In genomic region chr17:77483128-77483598, GRCh38 we compare ENCODE assay signal across 18 cellular contexts.
"Had no signal": no experiment of that assay in that cellular context is flagged by ENCODE, and none has a peak within 500 bp of the region (broad histone marks: within the 10 kb centered on the region; RNA-seq: fewer than 3 reads in every experiment).

No MANE protein-coding gene starts in this region.

- H3K4me3 Mint-ChIP-seq: activated CD4-positive, alpha-beta T cell treated with anti-CD3 and anti-CD28 coated beads, Interleukin-2, amount 10 ng/mL, durations not matched to agents 24 days and 14 days; immature natural killer cell; type B pancreatic cell; WTC11 had no signal

- H3K9me3 ChIP-seq: neutrophil had no signal

- H3K27ac ChIP-seq: brain microvascular endothelial cell, foreskin keratinocyte, neutrophil, parathyroid adenoma had no signal

- DNase-seq: activated CD4-positive, alpha-beta T cell treated with anti-CD3 and anti-CD28 coated beads, Interleukin-2, amount 10 ng/mL, durations not matched to agents 24 days and 14 days; activated T-cell treated with anti-CD3 and anti-CD28 coated beads for 4 hours; brain microvascular endothelial cell; cerebellar nuclear complex; effector memory CD4-positive, alpha-beta T cell; foreskin keratinocyte; head of caudate nucleus; left colon; SIG-M5; stimulated activated CD4-positive, alpha-beta T cell treated with anti-CD3 and anti-CD28 coated beads, Interleukin-4, amount 100 ng/mL, for 1 hour; stimulated activated naive CD4-positive, alpha-beta T cell had no signal

- ATAC-seq: activated naive CD4-positive, alpha-beta T cell treated with anti-CD3 and anti-CD28 coated beads, Interleukin-2, amount 50 U/mL, for 72 hours; foreskin keratinocyte; left colon; WTC11 had no signal

- H3K27me3 Mint-ChIP-seq: activated CD4-positive, alpha-beta T cell treated with anti-CD3 and anti-CD28 coated beads, Interleukin-2, amount 10 ng/mL, durations not matched to agents 24 days and 14 days; type B pancreatic cell had no signal

- H3K27ac Mint-ChIP-seq: activated CD4-positive, alpha-beta T cell treated with anti-CD3 and anti-CD28 coated beads, Interleukin-2, amount 10 ng/mL, durations not matched to agents 24 days and 14 days; activated T-helper 2 cell treated with anti-CD3 and anti-CD28 coated beads, Interferon-gamma antibody, Interleukin-2, Interleukin-4, amounts not matched to agents 10 μg/mL and 5 μg/mL and 100 μg/mL, durations not matched to agents 14 hours and 24 hours and 36 hours; type B pancreatic cell; WTC11 had no signal

- H3K9ac ChIP-seq: parathyroid adenoma had no signal

- H3K9me3 Mint-ChIP-seq: activated CD4-positive, alpha-beta T cell treated with anti-CD3 and anti-CD28 coated beads, Interleukin-2, amount 10 ng/mL, durations not matched to agents 24 days and 14 days; activated naive CD4-positive, alpha-beta T cell treated with anti-CD3 and anti-CD28 coated beads, Interleukin-2, amount 50 U/mL, for 72 hours; activated T-helper 2 cell treated with anti-CD3 and anti-CD28 coated beads, Interferon-gamma antibody, Interleukin-2, Interleukin-4, amounts not matched to agents 10 μg/mL and 5 μg/mL and 100 μg/mL, durations not matched to agents 14 hours and 24 hours and 36 hours; immature natural killer cell; type B pancreatic cell; WTC11 had no signal

- H3K27me3 ChIP-seq: brain microvascular endothelial cell, foreskin keratinocyte, neutrophil had no signal

- H3K4me1 ChIP-seq: parathyroid adenoma had no signal
